ENCODE assay signal across 9 cellular contexts in the genomic region with DNA sequence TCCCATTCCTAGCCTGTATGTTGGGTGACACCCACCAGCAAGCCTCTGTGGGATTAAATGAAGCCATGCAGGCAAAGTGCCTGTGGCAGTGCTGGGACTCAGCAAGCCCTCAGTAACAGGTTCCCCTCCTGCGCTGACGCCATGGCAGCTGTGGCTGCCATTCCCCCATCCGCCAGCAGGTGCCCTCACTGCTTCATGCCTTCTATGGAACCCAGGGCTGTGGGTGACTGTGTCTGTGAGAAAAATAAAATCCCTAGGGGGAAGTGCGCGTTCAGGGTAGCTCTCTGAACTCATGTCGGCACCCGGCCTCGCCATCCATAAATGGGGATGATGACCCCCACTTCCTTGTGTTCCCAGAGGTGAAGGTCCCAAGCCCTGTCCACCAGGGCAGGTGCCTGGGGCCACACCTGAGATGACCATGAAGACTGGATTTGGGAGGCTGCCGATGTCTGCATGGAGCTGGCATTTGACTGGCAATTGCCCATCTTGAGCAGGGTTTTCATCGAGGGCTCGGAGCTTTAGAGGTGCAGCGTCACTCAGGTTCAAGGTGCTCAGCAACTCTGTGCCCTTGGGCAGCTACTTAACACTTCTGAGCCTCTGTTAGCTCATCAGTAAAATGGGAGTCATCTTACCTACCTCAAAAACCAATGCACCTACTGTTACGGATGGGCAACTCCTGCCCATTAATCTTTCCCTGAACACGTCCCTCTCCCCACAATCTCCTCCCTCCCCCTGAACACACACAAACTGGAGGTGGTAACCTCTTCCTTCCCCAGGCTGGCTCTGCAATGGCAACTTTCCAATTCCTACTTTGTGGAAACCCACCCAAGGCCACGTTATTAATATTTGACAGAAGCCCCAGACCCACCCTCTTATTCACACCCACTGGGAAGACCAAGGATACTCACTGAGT. TPM values are rescaled to one million over a fixed set of nuclear protein-coding genes. Genes with fewer than 3 reads are reported as not detected.
A peak's percentile ranks its signal among the peaks of the same experiment; 100 is the strongest.
DNase-seq lines count a peak whose midpoint lies in the region; ATAC-seq and TF ChIP-seq lines count a peak whose summit lies in the region.
"Had no signal": no experiment of that assay in that cellular context is flagged by ENCODE, and none has a peak within 500 bp of the region (broad histone marks: within the 10 kb centered on the region; RNA-seq: fewer than 3 reads in every experiment).

No MANE protein-coding gene starts in this region.

- peak; percentile 60 for DNase-seq in EL
- DNase-seq in RPMI7951 (ENCODE audit: low read depth) = peak; percentile 58
- DNase-seq in activated T-helper 1 cell treated with anti-CD3 and anti-CD28 coated beads, Interleukin-12 subunit alpha, Interleukin-12 subunit beta, Interleukin-2, Interleukin-4 antibody, amounts not matched to agents 30 ng/mL and 10 ng/mL and 1 ng/mL, durations not matched to agents 14 hours and 24 hours and 36 hours (ENCODE audit: low spot score) = peak; percentile 82
- DNase-seq in fibroblast of the aortic adventitia (ENCODE audit: low read depth) = peak; percentile 52
- DNase-seq in omental fat pad (ENCODE audit: low spot score) = peak; percentile 30
- DNase-seq in tibial artery = peak in 1 of 2 donors; percentile 27

- peaks cover 14% of the 10 kb centered on the region for H3K36me3 Mint-ChIP-seq in activated T-helper 1 cell treated with anti-CD3 and anti-CD28 coated beads, Interleukin-12 subunit alpha, Interleukin-12 subunit beta, Interleukin-2, Interleukin-4 antibody, amounts not matched to agents 30 ng/mL and 10 ng/mL and 1 ng/mL, durations not matched to agents 14 hours and 24 hours and 36 hours (ENCODE audit: low read depth)

- intact Hi-C loops in activated T-helper 1 cell treated with anti-CD3 and anti-CD28 coated beads, Interleukin-12 subunit alpha, Interleukin-12 subunit beta, Interleukin-2, Interleukin-4 antibody, amounts not matched to agents 30 ng/mL and 10 ng/mL and 1 ng/mL, durations not matched to agents 14 hours and 24 hours and 36 hours (cut with micrococcal nuclease) = loop anchor here (1.0 to 2.0 kb wide), 8 partner anchors 29 to 380 kb away; partner anchors contain the start of genes FAHD2A, ZNF514 and ZNF892
- intact Hi-C loops in tibial artery (cut with DNase I; ENCODE audit: low total_unique reads) = no loop called here

- 0 out of 2 replicates have a peak, but pooled peaks have one; percentile 53 for TF ChIP-seq EP300 in Ishikawa (IDR thresholded peaks at IDR 0.05; ENCODE audit: borderline replicate concordance)

- no peaks in the 10 kb centered on the region for H3K27me3 Mint-ChIP-seq in activated T-helper 1 cell treated with anti-CD3 and anti-CD28 coated beads, Interleukin-12 subunit alpha, Interleukin-12 subunit beta, Interleukin-2, Interleukin-4 antibody, amounts not matched to agents 30 ng/mL and 10 ng/mL and 1 ng/mL, durations not matched to agents 14 hours and 24 hours and 36 hours (ENCODE audit: insufficient read depth)

- TF ChIP-seq RAD21 in Ishikawa (IDR thresholded peaks at IDR 0.05; ENCODE audit: low read depth) = peak; percentile 94

- TF ChIP-seq CTCF in fibroblast of the aortic adventitia (IDR thresholded peaks at IDR 0.05; ENCODE audit: insufficient read depth, low read length) = peak; percentile 98
- TF ChIP-seq CTCF in omental fat pad (IDR thresholded peaks at IDR 0.05) = peak in 1 of 3 donors; percentile 17
- peak; percentile 52 to 70 for TF ChIP-seq CTCF in tibial artery (IDR thresholded peaks at IDR 0.05)

- ATAC-seq in GM21717 (IDR thresholded peaks at IDR 0.05; ENCODE audit: unreplicated experiment) (peak; percentile 91), omental fat pad (ENCODE audit: low FRiP score) (no peak)

- no peaks in the 10 kb centered on the region for H3K36me3 ChIP-seq in tibial artery

- peaks cover 41% of the 10 kb centered on the region for H3K4me1 Mint-ChIP-seq in activated T-helper 1 cell treated with anti-CD3 and anti-CD28 coated beads, Interleukin-12 subunit alpha, Interleukin-12 subunit beta, Interleukin-2, Interleukin-4 antibody, amounts not matched to agents 30 ng/mL and 10 ng/mL and 1 ng/mL, durations not matched to agents 14 hours and 24 hours and 36 hours (ENCODE audit: low read depth)

- H3K27ac ChIP-seq in tibial artery = no peak overlapping the region

- H3K4me3 Mint-ChIP-seq in activated T-helper 1 cell treated with anti-CD3 and anti-CD28 coated beads, Interleukin-12 subunit alpha, Interleukin-12 subunit beta, Interleukin-2, Interleukin-4 antibody, amounts not matched to agents 30 ng/mL and 10 ng/mL and 1 ng/mL, durations not matched to agents 14 hours and 24 hours and 36 hours = peak overlapping the region; percentile 73

- no peaks in the 10 kb centered on the region for H3K9me3 Mint-ChIP-seq in activated T-helper 1 cell treated with anti-CD3 and anti-CD28 coated beads, Interleukin-12 subunit alpha, Interleukin-12 subunit beta, Interleukin-2, Interleukin-4 antibody, amounts not matched to agents 30 ng/mL and 10 ng/mL and 1 ng/mL, durations not matched to agents 14 hours and 24 hours and 36 hours

- no peaks in the 10 kb centered on the region for H3K9me3 ChIP-seq in tibial artery

- H3K4me3 ChIP-seq in fibroblast of the aortic adventitia (ENCODE audit: low read depth, low read length) (no peak overlapping the region), tibial artery (no peak overlapping the region)

- H3K27ac Mint-ChIP-seq in activated T-helper 1 cell treated with anti-CD3 and anti-CD28 coated beads, Interleukin-12 subunit alpha, Interleukin-12 subunit beta, Interleukin-2, Interleukin-4 antibody, amounts not matched to agents 30 ng/mL and 10 ng/mL and 1 ng/mL, durations not matched to agents 14 hours and 24 hours and 36 hours = peak overlapping the region; percentile 85

- H3K27me3 ChIP-seq in tibial artery = peaks cover 0 to 77% of the 10 kb centered on the region in 2 donors

- H3K4me1 ChIP-seq in tibial artery = peaks cover 0 to 26% (median 17%) of the 10 kb centered on the region in 4 donors

TF ChIP-seq in Ishikawa, 13 proteins besides CTCF, POLR2A, EP300 and RAD21:
- TF ChIP-seq TAF1 (IDR thresholded peaks at IDR 0.05; ENCODE audit: low read depth) = no peak
- TF ChIP-seq, protein P1, sequence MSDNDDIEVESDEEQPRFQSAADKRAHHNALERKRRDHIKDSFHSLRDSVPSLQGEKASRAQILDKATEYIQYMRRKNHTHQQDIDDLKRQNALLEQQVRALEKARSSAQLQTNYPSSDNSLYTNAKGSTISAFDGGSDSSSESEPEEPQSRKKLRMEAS (IDR thresholded peaks at IDR 0.05) = no peak
- TF ChIP-seq REST (IDR thresholded peaks at IDR 0.05; ENCODE audit: low read depth) = no peak
- TF ChIP-seq ZBTB7A (IDR thresholded peaks at IDR 0.05; ENCODE audit: low read depth) = no peak
- TF ChIP-seq CEBPB (IDR thresholded peaks at IDR 0.05) = no peak
- TF ChIP-seq YY1 (IDR thresholded peaks at IDR 0.05; ENCODE audit: low read depth) = peak; percentile 71; the same call in 1 of the 2 replicates
- TF ChIP-seq NFIC (IDR thresholded peaks at IDR 0.05) = no peak
- no peak for TF ChIP-seq EGR1 (IDR thresholded peaks at IDR 0.05)
- TF ChIP-seq TEAD4 (IDR thresholded peaks at IDR 0.05) = no peak
- peak; percentile 27; the same call in 1 of the 2 replicates for TF ChIP-seq TCF12 (IDR thresholded peaks at IDR 0.05; ENCODE audit: low read depth)
- TF ChIP-seq FOXM1 (IDR thresholded peaks at IDR 0.05; ENCODE audit: borderline replicate concordance, low read depth) = no peak
- TF ChIP-seq CREB1 (IDR thresholded peaks at IDR 0.05; ENCODE audit: low read depth) = no peak
- no peak for TF ChIP-seq USF1 (IDR thresholded peaks at IDR 0.05)

RNA-seq across cellular contexts. Expression of gene MAL, which starts 2.9 kb away (rescaled TPM):
- total RNA-seq in RPMI7951 (2014; rRNA removed; shearing (Covaris generic)) = not detected in 2 replicates
- 264 and 272 TPM in 2 replicates for total RNA-seq in activated T-helper 1 cell treated with anti-CD3 and anti-CD28 coated beads, Interleukin-12 subunit alpha, Interleukin-12 subunit beta, Interleukin-2, Interleukin-4 antibody, amounts not matched to agents 30 ng/mL and 10 ng/mL and 1 ng/mL, durations not matched to agents 14 hours and 24 hours and 36 hours
- total RNA-seq in fibroblast of the aortic adventitia (ENCODE audit: low replicate concordance) = not detected in 2 replicates
- total RNA-seq in omental fat pad = 1 to 10 TPM in 1 of 4 donors, under 1 TPM in 1, not detected in 2; 0.93 to 4.7 TPM
- total RNA-seq: pulmonary artery endothelial cell had no signal

Comparison
In these comparisons a context has a peak if more than half of its experiments do, and no peak if none do; other contexts are left out.
1. RNA of gene MAL, which starts 2.9 kb away (total RNA-seq): 264 to 272 TPM in activated T-helper 1 cell treated with anti-CD3 and anti-CD28 coated beads, Interleukin-12 subunit alpha, Interleukin-12 subunit beta, Interleukin-2, Interleukin-4 antibody, amounts not matched to agents 30 ng/mL and 10 ng/mL and 1 ng/mL, durations not matched to agents 14 hours and 24 hours and 36 hours; 0.93 to 4.7 TPM in omental fat pad, not detected in RPMI7951 and not detected in fibroblast of the aortic adventitia; every median in the first group is over 10 times any median in the second.